In the genomic region with DNA sequence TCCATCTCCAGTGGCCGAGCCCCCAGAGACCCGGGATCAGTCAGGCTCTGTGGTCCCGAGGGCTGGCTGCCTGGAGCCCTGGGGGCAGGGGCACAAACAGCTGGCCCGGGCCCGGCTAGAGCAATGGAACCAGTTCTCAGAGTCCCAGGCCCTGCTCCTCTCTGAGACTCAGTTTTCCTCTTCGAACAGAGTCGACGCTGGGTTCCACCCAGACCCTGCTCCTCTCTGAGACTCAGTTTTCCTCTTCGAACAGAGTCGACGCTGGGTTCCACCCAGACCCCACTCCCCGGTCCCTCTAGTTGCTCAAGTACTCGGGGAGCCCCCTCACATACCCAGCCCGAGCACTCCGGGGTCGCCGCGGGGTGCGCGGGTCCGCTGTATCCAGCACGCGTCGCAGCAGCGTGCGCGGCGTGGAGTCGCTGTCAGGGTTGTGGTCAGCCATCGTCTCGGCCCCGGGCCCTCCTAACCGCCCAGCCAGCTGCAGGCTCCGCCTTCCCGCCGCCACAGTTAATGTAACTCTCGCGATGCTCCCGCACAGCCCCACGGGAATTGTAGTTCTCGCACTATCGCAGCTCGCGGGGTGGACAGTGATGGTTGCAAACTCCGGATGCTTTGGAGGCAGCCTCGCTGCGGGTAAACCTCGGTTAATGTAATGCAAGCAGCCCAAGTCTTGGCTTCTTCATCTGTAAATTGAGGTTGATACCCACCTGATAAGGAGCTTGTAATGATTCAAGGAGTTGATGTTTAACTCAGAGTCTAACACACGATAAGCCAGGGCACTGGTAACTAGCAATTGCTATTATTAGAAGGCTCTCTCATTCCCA, we compare ENCODE assay signal across 7 cellular contexts. TPM values are rescaled to one million over a fixed set of nuclear protein-coding genes. Genes with fewer than 3 reads are reported as not detected.
DNase-seq lines count a peak whose midpoint lies in the region; ATAC-seq, FAIRE-seq and TF ChIP-seq lines count a peak whose summit lies in the region.

No MANE protein-coding gene starts in this region.

- H4K20me1 ChIP-seq in astrocyte (ENCODE audit: insufficient read depth, low read length) (peaks cover 7% of the 10 kb centered on the region), hepatocyte (ENCODE audit: insufficient read depth, poor library complexity, severe bottlenecking) (no peaks in the 10 kb centered on the region)

- peak overlapping the region; percentile 94 for H3K4me3 Mint-ChIP-seq in T-helper 2 cell treated with Interferon-gamma antibody and Interleukin-4, amounts not matched to agents 5 μg/mL and 100 μg/mL, for 36 hours
- H3K4me3 Mint-ChIP-seq in astrocyte (ENCODE audit: unreplicated experiment) = peak overlapping the region; percentile 88

- H3K27me3 Mint-ChIP-seq in T-helper 2 cell treated with Interferon-gamma antibody and Interleukin-4, amounts not matched to agents 5 μg/mL and 100 μg/mL, for 36 hours (ENCODE audit: low read depth) = no peaks in the 10 kb centered on the region
- H3K27me3 Mint-ChIP-seq in astrocyte (ENCODE audit: low read depth, unreplicated experiment) = no peaks in the 10 kb centered on the region

- peak overlapping the region; percentile 81 for H3K4me3 ChIP-seq in astrocyte (ENCODE audit: insufficient read depth, low read depth, low read length)
- peak overlapping the region; percentile 79 for H3K4me3 ChIP-seq in hepatocyte
- peak overlapping the region; percentile 75 for H3K4me3 ChIP-seq in retinal pigment epithelial cell (ENCODE audit: low read length)

- H2AFZ ChIP-seq in astrocyte (ENCODE audit: low read depth, low read length) = peak overlapping the region; percentile 77
- H2AFZ ChIP-seq in hepatocyte = peak overlapping the region; percentile 93

- peak; percentile 93 for FAIRE-seq in GM18507 (lab: Jason Lieb, UNC)
- no peak for FAIRE-seq in astrocyte (lab: Jason Lieb, UNC)

- no peaks in the 10 kb centered on the region for H3K9me3 ChIP-seq in astrocyte (ENCODE audit: insufficient read depth, low read depth, low read length)
- H3K9me3 ChIP-seq in hepatocyte (ENCODE audit: low read depth) = no peaks in the 10 kb centered on the region

- H3K27ac ChIP-seq in astrocyte (ENCODE audit: low read depth, low read length) (peak overlapping the region; percentile 87), hepatocyte (peak overlapping the region; percentile 57)

- TF ChIP-seq CTCF in astrocyte (IDR thresholded peaks at IDR 0.05; ENCODE audit: insufficient read depth, low read depth, low read length) (no peak), hepatocyte (IDR thresholded peaks at IDR 0.05; ENCODE audit: poor library complexity) (no peak), retinal pigment epithelial cell (conservative IDR thresholded peaks at IDR 0.05; ENCODE audit: low read depth, low read length) (no peak)

- H3K9ac ChIP-seq in astrocyte (ENCODE audit: low read length) = peak overlapping the region; percentile 95

- H3K4me2 ChIP-seq in astrocyte (ENCODE audit: low read length) = peak overlapping the region; percentile 97
- peak overlapping the region; percentile 92 for H3K4me2 ChIP-seq in hepatocyte

- H3K79me2 ChIP-seq in astrocyte (ENCODE audit: insufficient read depth, low read length) (peaks cover 24% of the 10 kb centered on the region), hepatocyte (peaks cover 14% of the 10 kb centered on the region)

- H3K36me3 ChIP-seq in astrocyte (ENCODE audit: insufficient read depth, low read length) (peaks cover 16% of the 10 kb centered on the region), hepatocyte (replicated peaks; ENCODE audit: insufficient read depth, low read depth) (no peaks in the 10 kb centered on the region)

- no peaks in the 10 kb centered on the region for H3K9me3 Mint-ChIP-seq in T-helper 2 cell treated with Interferon-gamma antibody and Interleukin-4, amounts not matched to agents 5 μg/mL and 100 μg/mL, for 36 hours
- no peaks in the 10 kb centered on the region for H3K9me3 Mint-ChIP-seq in astrocyte (ENCODE audit: unreplicated experiment)

- no peaks in the 10 kb centered on the region for H3K9me2 ChIP-seq in hepatocyte (replicated peaks; ENCODE audit: insufficient read depth)

- DNase-seq in GM18507 (ENCODE audit: extremely low spot score, insufficient read length, low read depth) = peak; percentile 99
- peak; percentile 51 to 66 for DNase-seq in NCI-H187 (lab: John Stamatoyannopoulos, UW)
- peak; percentile 93 for DNase-seq in T-helper 2 cell treated with Interferon-gamma antibody and Interleukin-4, amounts not matched to agents 5 μg/mL and 100 μg/mL, for 36 hours (ENCODE audit: low spot score)
- DNase-seq in astrocyte (ENCODE audit: low read depth) = peak; percentile 61
- peak; percentile 95 for DNase-seq in hepatocyte (ENCODE audit: low spot score)
- DNase-seq in retinal pigment epithelial cell (ENCODE audit: low read depth) = no peak

- H3K27ac Mint-ChIP-seq in T-helper 2 cell treated with Interferon-gamma antibody and Interleukin-4, amounts not matched to agents 5 μg/mL and 100 μg/mL, for 36 hours = peak overlapping the region; percentile 85
- no peak overlapping the region for H3K27ac Mint-ChIP-seq in astrocyte (ENCODE audit: unreplicated experiment)

- H3K4me1 Mint-ChIP-seq in T-helper 2 cell treated with Interferon-gamma antibody and Interleukin-4, amounts not matched to agents 5 μg/mL and 100 μg/mL, for 36 hours (ENCODE audit: low read depth) = peaks cover 11% of the 10 kb centered on the region
- H3K4me1 Mint-ChIP-seq in astrocyte (ENCODE audit: low read depth, unreplicated experiment) = peaks cover 4% of the 10 kb centered on the region

- peaks cover 9% of the 10 kb centered on the region for H3K4me1 ChIP-seq in astrocyte (ENCODE audit: insufficient read depth, low read length)
- peaks cover 8% of the 10 kb centered on the region for H3K4me1 ChIP-seq in hepatocyte (ENCODE audit: insufficient read depth)

- peaks cover 12% of the 10 kb centered on the region for H3K36me3 Mint-ChIP-seq in T-helper 2 cell treated with Interferon-gamma antibody and Interleukin-4, amounts not matched to agents 5 μg/mL and 100 μg/mL, for 36 hours (ENCODE audit: low read depth)
- H3K36me3 Mint-ChIP-seq in astrocyte (ENCODE audit: low read depth, unreplicated experiment) = peaks cover 15% of the 10 kb centered on the region

- WGBS in hepatocyte (ENCODE audit: low lambda C conversion rate, missing lambda C conversion rate) = 1% methylated on average over 49 of the region's 49 CpGs

- H3K27me3 ChIP-seq in astrocyte (ENCODE audit: insufficient read depth, low read length) = no peaks in the 10 kb centered on the region
- H3K27me3 ChIP-seq in hepatocyte = no peaks in the 10 kb centered on the region

- peak; percentile 98 for ATAC-seq in HG02943 (IDR thresholded peaks at IDR 0.05; ENCODE audit: low read depth, unreplicated experiment)

RNA-seq across cellular contexts. Expression of gene THAP11, which starts 8.5 kb away (rescaled TPM):
- total RNA-seq in astrocyte (16.5 and 18.1 TPM in 2 replicates), hepatocyte (35.4 and 40.0 TPM in 2 replicates)
- 36.7 and 36.9 TPM in 2 replicates for polyA plus RNA-seq in hepatocyte

RNA-seq across cellular contexts. Expression of gene NUTF2, which starts 13.1 kb away (rescaled TPM):
- total RNA-seq in astrocyte (214 and 224 TPM in 2 replicates), hepatocyte (100 and 102 TPM in 2 replicates)
- 197 and 216 TPM in 2 replicates for polyA plus RNA-seq in hepatocyte

RNA-seq across cellular contexts. Expression of gene CENPT, which starts 13.9 kb away (rescaled TPM):
- total RNA-seq in astrocyte (67.3 and 79.3 TPM in 2 replicates), hepatocyte (28.5 and 38.1 TPM in 2 replicates)
- polyA plus RNA-seq in hepatocyte = 84.0 and 115 TPM in 2 replicates

RNA-seq across cellular contexts. Expression of gene TSNAXIP1, which starts 26.9 kb away (rescaled TPM):
- total RNA-seq in astrocyte = 1.3 and 1.5 TPM in 2 replicates
- 3.1 TPM in 2 replicates for total RNA-seq in hepatocyte
- polyA plus RNA-seq in hepatocyte = 2.0 and 5.8 TPM in 2 replicates

RNA-seq across cellular contexts. Expression of gene RANBP10, which starts 27.3 kb away (rescaled TPM):
- total RNA-seq in astrocyte = 14.2 and 15.7 TPM in 2 replicates
- total RNA-seq in hepatocyte = 8.6 and 8.8 TPM in 2 replicates
- 12.4 and 12.6 TPM in 2 replicates for polyA plus RNA-seq in hepatocyte
